In the genomic region with DNA sequence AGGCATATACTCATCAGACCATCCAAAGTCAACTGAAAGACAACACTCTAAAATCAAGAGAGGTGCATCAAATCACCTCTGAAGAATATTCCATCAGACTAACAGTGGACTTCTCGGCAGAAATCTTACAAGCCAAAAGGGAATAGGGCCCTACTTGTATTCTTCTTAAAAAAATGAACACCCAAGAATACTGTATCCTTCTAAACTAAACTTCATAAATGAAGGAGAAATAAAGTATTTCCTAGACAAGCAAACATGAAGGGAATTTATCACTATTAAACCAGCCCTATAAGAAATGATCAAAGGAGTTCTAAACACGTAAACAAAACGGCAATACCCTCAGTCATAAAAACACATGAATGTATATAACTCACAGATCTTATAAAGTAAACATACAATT, we compare ENCODE assay signal across 33 cellular contexts.
"Had no signal": no experiment of that assay in that cellular context is flagged by ENCODE, and none has a peak within 500 bp of the region (broad histone marks: within the 10 kb centered on the region; RNA-seq: fewer than 3 reads in every experiment).

No MANE protein-coding gene starts in this region.

- H3K4me3 ChIP-seq: adrenal gland, body of pancreas, breast epithelium had no signal

- H3K4me1 ChIP-seq: adrenal gland, body of pancreas, breast epithelium had no signal

- FAIRE-seq: astrocyte had no signal

- ATAC-seq: activated CD4-positive, alpha-beta T cell treated with anti-CD3 and anti-CD28 coated beads for 36 hours; activated CD4-positive, CD25-positive, alpha-beta regulatory T cell treated with anti-CD3 and anti-CD28 coated beads, Interleukin-2, amount 50 U/mL, for 24 hours; activated CD8-positive, alpha-beta memory T cell treated with anti-CD3 and anti-CD28 coated beads, Interleukin-2, amount 10 ng/mL, durations not matched to agents 7 days and 5 days; activated CD8-positive, alpha-beta T cell treated with anti-CD3 and anti-CD28 coated beads, Interleukin-2, amount 10 ng/mL, durations not matched to agents 7 days and 5 days; activated naive CD4-positive, alpha-beta T cell treated with anti-CD3 and anti-CD28 coated beads, Interleukin-2, amount 50 U/mL, for 72 hours; body of pancreas; WTC11 had no signal

- H3K36me3 ChIP-seq: adrenal gland, brain microvascular endothelial cell, breast epithelium, WERI-Rb-1 had no signal

- H3K9me3 ChIP-seq: adrenal gland had no signal

- H3K27ac ChIP-seq: adrenal gland, body of pancreas, brain microvascular endothelial cell, breast epithelium, WERI-Rb-1 had no signal

- H3K27me3 ChIP-seq: adrenal gland, body of pancreas, brain microvascular endothelial cell, breast epithelium had no signal

- DNase-seq: activated CD4-positive, alpha-beta memory T cell treated with anti-CD3 and anti-CD28 coated beads, Interleukin-2, amount 10 ng/mL, durations not matched to agents 7 days and 5 days; activated CD4-positive, alpha-beta T cell treated with anti-CD3 and anti-CD28 coated beads for 1 hour; activated CD4-positive, alpha-beta T cell treated with anti-CD3 and anti-CD28 coated beads for 36 hours; activated CD4-positive, alpha-beta T cell treated with anti-CD3 and anti-CD28 coated beads for 48 hours; activated CD4-positive, alpha-beta T cell treated with anti-CD3 and anti-CD28 coated beads, Interleukin-2, amount 10 ng/mL, durations not matched to agents 7 days and 5 days; activated CD4-positive, alpha-beta T cell treated with anti-CD3 and anti-CD28 coated beads, Interleukin-2, amount 50 U/mL, for 48 hours; activated CD4-positive, CD25-positive, alpha-beta regulatory T cell; activated CD8-positive, alpha-beta memory T cell treated with anti-CD3 and anti-CD28 coated beads for 24 hours; activated CD8-positive, alpha-beta memory T cell treated with anti-CD3 and anti-CD28 coated beads, Interleukin-2, amount 10 ng/mL, durations not matched to agents 7 days and 5 days; activated CD8-positive, alpha-beta memory T cell treated with anti-CD3 and anti-CD28 coated beads, Interleukin-2, amount 50 U/mL, for 48 hours; activated CD8-positive, alpha-beta T cell treated with anti-CD3 and anti-CD28 coated beads, Interleukin-2, amount 10 ng/mL, durations not matched to agents 7 days and 5 days; activated effector memory CD4-positive, alpha-beta T cell treated with Interleukin-2 at 50 U/mL for 16 hours; activated gamma-delta T cell; activated naive CD4-positive, alpha-beta T cell; activated naive CD4-positive, alpha-beta T cell treated with anti-CD3 and anti-CD28 coated beads for 36 hours; activated naive CD4-positive, alpha-beta T cell treated with anti-CD3 and anti-CD28 coated beads, Interleukin-2, amount 50 U/mL, for 16 hours; activated naive CD8-positive, alpha-beta T cell treated with anti-CD3 and anti-CD28 coated beads for 36 hours; activated T-cell treated with anti-CD3 and anti-CD28 coated beads, Interleukin-2, amount 50 U/mL, for 24 hours; activated T-cell treated with anti-CD3 and anti-CD28 coated beads, Interleukin-2, amount 50 U/mL, for 48 hours; adrenal gland; amniotic stem cell; body of pancreas; brain microvascular endothelial cell; central memory CD4-positive, alpha-beta T cell; T-helper 1 cell; T-helper 2 cell; T-helper 9 cell; WERI-Rb-1 had no signal
